Comparison of ENCODE assay signal across 21 cellular contexts in the genomic region with DNA sequence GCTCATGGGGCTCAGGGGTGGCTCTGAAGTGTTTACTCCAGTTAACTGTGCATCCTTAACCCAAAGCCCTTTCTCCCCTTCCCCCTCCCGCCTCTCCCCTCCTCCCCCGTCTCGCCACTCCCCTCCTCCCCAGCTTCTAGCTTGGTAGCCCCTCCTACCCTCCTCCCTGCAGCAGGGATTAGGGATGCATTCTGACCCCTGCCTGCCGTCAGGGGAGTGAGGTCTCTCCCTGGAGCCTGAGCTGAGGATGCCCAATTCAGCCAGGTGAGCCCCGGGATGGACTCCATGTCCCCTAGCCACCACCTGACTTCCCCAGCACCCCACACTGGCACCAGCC. TPM values are rescaled to one million over a fixed set of nuclear protein-coding genes. Genes with fewer than 3 reads are reported as not detected.
DNase-seq lines count a peak whose midpoint lies in the region; ATAC-seq and TF ChIP-seq lines count a peak whose summit lies in the region.
"Had no signal": no experiment of that assay in that cellular context is flagged by ENCODE, and none has a peak within 500 bp of the region (broad histone marks: within the 10 kb centered on the region; RNA-seq: fewer than 3 reads in every experiment).

No MANE protein-coding gene starts in this region.

- DNase-seq in GM23338 (ENCODE audit: low spot score): peak; percentile 57
- DNase-seq in glutamatergic neuron: no peak
- DNase-seq in mucosa of gallbladder (ENCODE audit: low spot score): no peak
- DNase-seq in activated naive CD4-positive, alpha-beta T cell (lab: John Stamatoyannopoulos, UW): no peak
- no peak for DNase-seq in NCI-H748 (lab: John Stamatoyannopoulos, UW; ENCODE audit: unreplicated experiment)
- DNase-seq in NK-92 (lab: John Stamatoyannopoulos, UW; ENCODE audit: unreplicated experiment): no peak
- DNase-seq: Caco-2, NCI-H1092 treated with DMSO at 0.1 percent for 48 hours, NCI-H187, NCI-H446 treated with DMSO at 0.1 percent for 48 hours, NCI-H774, Peyer's patch, SHP77 had no signal

- H3K4me1 Mint-ChIP-seq in GM23338 (peaks cover 31% of the 10 kb centered on the region), glutamatergic neuron (ENCODE audit: low read depth, unreplicated experiment) (peaks cover 16% of the 10 kb centered on the region), nephron (peaks cover 6% of the 10 kb centered on the region)

- peak in 1 of 2 experiments; percentile 23; a peak in 1 of 4 replicates for TF ChIP-seq CTCF in GM23338 (conservative IDR thresholded peaks at IDR 0.05; ENCODE audit: low read depth in 2 of 2)
- no peak for TF ChIP-seq CTCF in glutamatergic neuron (IDR thresholded peaks at IDR 0.05; ENCODE audit: partially characterized antibody, unreplicated experiment)
- no peak for TF ChIP-seq CTCF in nephron (IDR thresholded peaks at IDR 0.05; ENCODE audit: unreplicated experiment in 3 of 3)

- H3F3A ChIP-seq in GM23338 (replicated peaks; ENCODE audit: low read depth): 0 out of 2 replicates have a peak, but pooled peaks cover 6% of the 10 kb centered on the region

- no peaks in the 10 kb centered on the region for H3K9me3 ChIP-seq in HUES64 (ENCODE audit: insufficient read depth, low read depth, low read length)
- H3K9me3 ChIP-seq: Caco-2, Peyer's patch had no signal

- H3K4me2 ChIP-seq in GM23338: peak overlapping the region; percentile 82
- H3K4me2 ChIP-seq: KMS-11 had no signal

- peaks cover 70% of the 10 kb centered on the region for H3K27me3 Mint-ChIP-seq in GM23338 (ENCODE audit: insufficient read depth, low read depth, poor library complexity)
- H3K27me3 Mint-ChIP-seq in glutamatergic neuron (ENCODE audit: unreplicated experiment): peaks cover 18% of the 10 kb centered on the region
- peaks cover 74% of the 10 kb centered on the region for H3K27me3 Mint-ChIP-seq in nephron (ENCODE audit: low read depth)

- H3K36me3 Mint-ChIP-seq in GM23338 (ENCODE audit: low read depth) (no peaks in the 10 kb centered on the region; the same call in 2 of the 3 replicates), glutamatergic neuron (ENCODE audit: unreplicated experiment) (no peaks in the 10 kb centered on the region), nephron (ENCODE audit: low read depth) (no peaks in the 10 kb centered on the region)

- no peaks in the 10 kb centered on the region for H3K9me3 Mint-ChIP-seq in GM23338
- peaks cover 11% of the 10 kb centered on the region for H3K9me3 Mint-ChIP-seq in glutamatergic neuron (ENCODE audit: unreplicated experiment)
- no peaks in the 10 kb centered on the region for H3K9me3 Mint-ChIP-seq in nephron

- peak overlapping the region; percentile 66 for H3K4me3 Mint-ChIP-seq in GM23338
- H3K4me3 Mint-ChIP-seq in glutamatergic neuron (ENCODE audit: unreplicated experiment): peak overlapping the region; percentile 74
- H3K4me3 Mint-ChIP-seq in nephron: peak overlapping the region; percentile 5 to 56 (median 48)

- H3K36me3 ChIP-seq in GM23338 (ENCODE audit: insufficient read depth): no peaks in the 10 kb centered on the region
- no peaks in the 10 kb centered on the region for H3K36me3 ChIP-seq in HUES64 (ENCODE audit: insufficient read depth, low read length)
- H3K36me3 ChIP-seq: Peyer's patch had no signal

- peaks cover 27% of the 10 kb centered on the region for H3K4me1 ChIP-seq in GM23338 (ENCODE audit: insufficient read depth)
- H3K4me1 ChIP-seq in HUES64 (ENCODE audit: insufficient read depth, low read length): peaks cover 30% of the 10 kb centered on the region
- H3K4me1 ChIP-seq: Caco-2 had no signal

- peak; percentile 26 for ATAC-seq in GM23338
- ATAC-seq: GM12878, HepG2 had no signal

- 5% methylated on average over 5 of the region's 5 CpGs for WGBS in HUES64

- H4K20me1 ChIP-seq in GM23338 (replicated peaks; ENCODE audit: insufficient read depth): no peaks in the 10 kb centered on the region

- H3K4me3 ChIP-seq in GM23338 (peak overlapping the region; percentile 54; the same call in 1 of the 2 replicates), HUES64 (ENCODE audit: low read length) (peak overlapping the region; percentile 27; the same call in 1 of the 2 replicates)
- H3K4me3 ChIP-seq: GM12878, Peyer's patch had no signal

- H2AFZ ChIP-seq in GM23338: no peak overlapping the region

- H3K27me3 ChIP-seq in GM23338 (ENCODE audit: insufficient read depth) (peaks cover 62% of the 10 kb centered on the region), HUES64 (ENCODE audit: insufficient read depth, low read length) (peaks cover 83% of the 10 kb centered on the region)

- H3K9me2 ChIP-seq in GM23338 (ENCODE audit: insufficient read depth): no peaks in the 10 kb centered on the region

- H3K79me2 ChIP-seq in GM23338 (replicated peaks; ENCODE audit: insufficient read depth): no peaks in the 10 kb centered on the region

- H3K9ac ChIP-seq in HUES64 (ENCODE audit: low read depth, low read length): no peak overlapping the region
- H3K9ac ChIP-seq: KMS-11 had no signal

- H3K27ac Mint-ChIP-seq in GM23338 (no peak overlapping the region), glutamatergic neuron (ENCODE audit: unreplicated experiment) (no peak overlapping the region), nephron (no peak overlapping the region)

- H3K27ac ChIP-seq in GM23338 (ENCODE audit: low read depth) (no peak overlapping the region), HUES64 (ENCODE audit: low read depth, low read length) (no peak overlapping the region)
- H3K27ac ChIP-seq: KMS-11, Peyer's patch had no signal

TF ChIP-seq in GM23338, 12 proteins besides CTCF, POLR2A, EP300 and RAD21 (continues in another document):
- TF ChIP-seq ZNF114 (CRISPR knock-in tag; IDR thresholded peaks at IDR 0.05) (no peak), EZH2phosphoT487 (IDR thresholded peaks at IDR 0.05; ENCODE audit: unreplicated experiment) (no peak), EZH2 (IDR thresholded peaks at IDR 0.05; ENCODE audit: low read depth, unreplicated experiment) (no peak), NANOG (IDR thresholded peaks at IDR 0.05; ENCODE audit: borderline replicate concordance) (no peak), STAT1 (IDR thresholded peaks at IDR 0.05; ENCODE audit: unreplicated experiment) (no peak), CREB1 (CRISPR knock-in tag; IDR thresholded peaks at IDR 0.05; ENCODE audit: low read depth) (no peak), POLR2AphosphoS5 (IDR thresholded peaks at IDR 0.05; ENCODE audit: low read depth) (no peak)
- TF ChIP-seq, protein P1, sequence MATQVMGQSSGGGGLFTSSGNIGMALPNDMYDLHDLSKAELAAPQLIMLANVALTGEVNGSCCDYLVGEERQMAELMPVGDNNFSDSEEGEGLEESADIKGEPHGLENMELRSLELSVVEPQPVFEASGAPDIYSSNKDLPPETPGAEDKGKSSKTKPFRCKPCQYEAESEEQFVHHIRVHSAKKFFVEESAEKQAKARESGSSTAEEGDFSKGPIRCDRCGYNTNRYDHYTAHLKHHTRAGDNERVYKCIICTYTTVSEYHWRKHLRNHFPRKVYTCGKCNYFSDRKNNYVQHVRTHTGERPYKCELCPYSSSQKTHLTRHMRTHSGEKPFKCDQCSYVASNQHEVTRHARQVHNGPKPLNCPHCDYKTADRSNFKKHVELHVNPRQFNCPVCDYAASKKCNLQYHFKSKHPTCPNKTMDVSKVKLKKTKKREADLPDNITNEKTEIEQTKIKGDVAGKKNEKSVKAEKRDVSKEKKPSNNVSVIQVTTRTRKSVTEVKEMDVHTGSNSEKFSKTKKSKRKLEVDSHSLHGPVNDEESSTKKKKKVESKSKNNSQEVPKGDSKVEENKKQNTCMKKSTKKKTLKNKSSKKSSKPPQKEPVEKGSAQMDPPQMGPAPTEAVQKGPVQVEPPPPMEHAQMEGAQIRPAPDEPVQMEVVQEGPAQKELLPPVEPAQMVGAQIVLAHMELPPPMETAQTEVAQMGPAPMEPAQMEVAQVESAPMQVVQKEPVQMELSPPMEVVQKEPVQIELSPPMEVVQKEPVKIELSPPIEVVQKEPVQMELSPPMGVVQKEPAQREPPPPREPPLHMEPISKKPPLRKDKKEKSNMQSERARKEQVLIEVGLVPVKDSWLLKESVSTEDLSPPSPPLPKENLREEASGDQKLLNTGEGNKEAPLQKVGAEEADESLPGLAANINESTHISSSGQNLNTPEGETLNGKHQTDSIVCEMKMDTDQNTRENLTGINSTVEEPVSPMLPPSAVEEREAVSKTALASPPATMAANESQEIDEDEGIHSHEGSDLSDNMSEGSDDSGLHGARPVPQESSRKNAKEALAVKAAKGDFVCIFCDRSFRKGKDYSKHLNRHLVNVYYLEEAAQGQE (IDR thresholded peaks at IDR 0.05; ENCODE audit: unreplicated experiment): no peak

RNA-seq across cellular contexts. Expression of gene HS3ST6, which starts 1.6 kb away (rescaled TPM):
- total RNA-seq in GM23338 (2014; rRNA removed; shearing (Covaris generic)): not detected in 2 replicates
- polyA plus RNA-seq in GM23338 (2016; fragmentation: Nextera tagmentation; extraction: Ambion mirVana): 0.17 and 0.21 TPM in 2 replicates
- 0.25 TPM for polyA plus RNA-seq in HUES64 (2013, experiment 1 of 2)
- not detected for polyA plus RNA-seq in HUES64 (2013, experiment 2 of 2)
- total RNA-seq in glutamatergic neuron (ENCODE audit: unreplicated experiment): 7.8 TPM
- total RNA-seq in mucosa of gallbladder: not detected
- total RNA-seq: A673, Caco-2, GM12878, HepG2, MCF 10A, Peyer's patch had no signal
- polyA plus RNA-seq: GM12878, HepG2 had no signal

RNA-seq across cellular contexts. Expression of gene MSRB1, which starts 26.4 kb away (rescaled TPM):
- 23.9 and 31.3 TPM in 2 replicates for total RNA-seq in GM23338 (2014; rRNA removed; shearing (Covaris generic))
- polyA plus RNA-seq in GM23338 (2016; fragmentation: Nextera tagmentation; extraction: Ambion mirVana): 29.6 and 30.4 TPM in 2 replicates
- 30.4 TPM for polyA plus RNA-seq in HUES64 (2013, experiment 1 of 2)
- polyA plus RNA-seq in HUES64 (2013, experiment 2 of 2): 27.3 TPM
- 50.9 TPM for total RNA-seq in glutamatergic neuron (ENCODE audit: unreplicated experiment)
- 41.2 TPM for total RNA-seq in mucosa of gallbladder

RNA-seq across cellular contexts. Expression of gene RPL3L, which starts 37.9 kb away (rescaled TPM):
- total RNA-seq in GM23338 (2014; rRNA removed; shearing (Covaris generic)): 0.31 and 0.59 TPM in 2 replicates
- 0.68 and 1.1 TPM in 2 replicates for polyA plus RNA-seq in GM23338 (2016; fragmentation: Nextera tagmentation; extraction: Ambion mirVana)
- polyA plus RNA-seq in HUES64 (2013, experiment 1 of 2): 0.10 TPM
- 0.51 TPM for polyA plus RNA-seq in HUES64 (2013, experiment 2 of 2)
- not detected for total RNA-seq in glutamatergic neuron (ENCODE audit: unreplicated experiment)
- not detected for total RNA-seq in mucosa of gallbladder
- total RNA-seq: A673, Caco-2, G401, GM12878, HepG2, MCF 10A, Peyer's patch had no signal

RNA-seq across cellular contexts. Expression of gene NDUFB10, which starts 42.7 kb away (rescaled TPM):
- total RNA-seq in GM23338 (2014; rRNA removed; shearing (Covaris generic)): 244 and 280 TPM in 2 replicates
- 495 and 527 TPM in 2 replicates for polyA plus RNA-seq in GM23338 (2016; fragmentation: Nextera tagmentation; extraction: Ambion mirVana)
- polyA plus RNA-seq in HUES64 (2013, experiment 1 of 2): 176 TPM
- polyA plus RNA-seq in HUES64 (2013, experiment 2 of 2): 181 TPM
- total RNA-seq in glutamatergic neuron (ENCODE audit: unreplicated experiment) (302 TPM), mucosa of gallbladder (145 TPM)

RNA-seq across cellular contexts. Expression of gene MEIOB, which starts 44.7 kb away (rescaled TPM):
- 6.3 and 7.3 TPM in 2 replicates for total RNA-seq in GM23338 (2014; rRNA removed; shearing (Covaris generic))
- 7.7 and 8.7 TPM in 2 replicates for polyA plus RNA-seq in GM23338 (2016; fragmentation: Nextera tagmentation; extraction: Ambion mirVana)
- polyA plus RNA-seq in HUES64 (2013, experiment 1 of 2): 0.30 TPM
- 1.1 TPM for polyA plus RNA-seq in HUES64 (2013, experiment 2 of 2)
- total RNA-seq in glutamatergic neuron (ENCODE audit: unreplicated experiment) (2.4 TPM), mucosa of gallbladder (0.17 TPM)
- total RNA-seq: Caco-2, HepG2, MCF 10A, Peyer's patch had no signal
